ENCODE assay signal across 13 cellular contexts in genomic region chr2:177353084-177353483, GRCh38. TPM values are rescaled to one million over a fixed set of nuclear protein-coding genes. Genes with fewer than 3 reads are reported as not detected.
A peak's percentile ranks its signal among the peaks of the same experiment; 100 is the strongest.
DNase-seq lines count a peak whose midpoint lies in the region; ATAC-seq and TF ChIP-seq lines count a peak whose summit lies in the region.
"Had no signal": no experiment of that assay in that cellular context is flagged by ENCODE, and none has a peak within 500 bp of the region (broad histone marks: within the 10 kb centered on the region; RNA-seq: fewer than 3 reads in every experiment).

No MANE protein-coding gene starts in this region.

- in situ Hi-C loops in GM23248 (cut with MboI): no loop called here

- H3K9me3 Mint-ChIP-seq in chondrocyte (ENCODE audit: low read depth): no peaks in the 10 kb centered on the region
- no peaks in the 10 kb centered on the region for H3K9me3 Mint-ChIP-seq in activated naive CD8-positive, alpha-beta T cell treated with anti-CD3 and anti-CD28 coated beads for 36 hours
- H3K9me3 Mint-ChIP-seq: activated B cell treated with CpG ODN at 0.5 μM for 24 hours; brain; natural killer cell treated with Interleukin-12 subunit alpha and Interleukin-12 subunit beta and Interleukin-15 and Interleukin-18, amount 100 ng/mL, for 72 hours had no signal

- 0 out of 2 replicates have a peak overlapping the region, but pooled peaks have one; percentile 3 for H3K9ac ChIP-seq in GM23248

- DNase-seq in GM23248 (peak; percentile 43), chondrocyte (ENCODE audit: low spot score) (no peak), left lung (no peak), suprapubic skin (ENCODE audit: low spot score in 2 of 2) (no peak), BE2C (no peak)
- no peak for DNase-seq in activated naive CD8-positive, alpha-beta T cell treated with anti-CD3 and anti-CD28 coated beads for 36 hours
- DNase-seq: activated B cell treated with CpG ODN at 0.5 μM for 24 hours, NCI-H146, NCI-H526 treated with DMSO at 0.1 percent for 48 hours had no signal

- H3K27me3 Mint-ChIP-seq in chondrocyte (ENCODE audit: low read depth): no peaks in the 10 kb centered on the region
- no peaks in the 10 kb centered on the region for H3K27me3 Mint-ChIP-seq in activated naive CD8-positive, alpha-beta T cell treated with anti-CD3 and anti-CD28 coated beads for 36 hours
- H3K27me3 Mint-ChIP-seq: activated B cell treated with CpG ODN at 0.5 μM for 24 hours; brain; natural killer cell treated with Interleukin-12 subunit alpha and Interleukin-12 subunit beta and Interleukin-15 and Interleukin-18, amount 100 ng/mL, for 72 hours had no signal

- H3K27ac ChIP-seq in GM23248 (peak overlapping the region; percentile 40), left lung (peak overlapping the region; percentile 34 to 85), suprapubic skin (peak overlapping the region; percentile 26)

- H3K4me1 Mint-ChIP-seq in chondrocyte (ENCODE audit: low read depth): peaks cover 12% of the 10 kb centered on the region
- H3K4me1 Mint-ChIP-seq in activated naive CD8-positive, alpha-beta T cell treated with anti-CD3 and anti-CD28 coated beads for 36 hours: peaks cover 2% of the 10 kb centered on the region

- H3F3A ChIP-seq in GM23248 (ENCODE audit: insufficient read depth): peaks cover 10% of the 10 kb centered on the region; the same call in 1 of the 2 replicates

- H3K27me3 ChIP-seq in GM23248 (replicated peaks; ENCODE audit: insufficient read depth) (no peaks in the 10 kb centered on the region), left lung (no peaks in the 10 kb centered on the region), suprapubic skin (no peaks in the 10 kb centered on the region), BE2C (no peaks in the 10 kb centered on the region)

- no peaks in the 10 kb centered on the region for H3K9me2 ChIP-seq in GM23248 (ENCODE audit: insufficient read depth)

- TF ChIP-seq EP300 in suprapubic skin (IDR thresholded peaks at IDR 0.05): no peak

- H3K4me1 ChIP-seq in GM23248 (ENCODE audit: insufficient read depth) (peaks cover 12% of the 10 kb centered on the region; the same call in 1 of the 2 replicates), left lung (peaks cover 8 to 19% of the 10 kb centered on the region in 2 donors), suprapubic skin (peaks cover 18% of the 10 kb centered on the region), BE2C (no peaks in the 10 kb centered on the region)

- no peaks in the 10 kb centered on the region for H3K79me2 ChIP-seq in GM23248 (ENCODE audit: insufficient read depth)

- H2AFZ ChIP-seq in GM23248: peak overlapping the region; percentile 41; the same call in 1 of the 2 replicates

- no peaks in the 10 kb centered on the region for H4K20me1 ChIP-seq in GM23248 (ENCODE audit: insufficient read depth)

- intact Hi-C loops in left lung (cut with DNase I): no loop called here

- H3K27ac Mint-ChIP-seq in chondrocyte (ENCODE audit: unreplicated experiment): peak overlapping the region; percentile 3
- no peak overlapping the region for H3K27ac Mint-ChIP-seq in activated naive CD8-positive, alpha-beta T cell treated with anti-CD3 and anti-CD28 coated beads for 36 hours
- H3K27ac Mint-ChIP-seq: natural killer cell treated with Interleukin-12 subunit alpha and Interleukin-12 subunit beta and Interleukin-15 and Interleukin-18, amount 100 ng/mL, for 72 hours had no signal

- no peak overlapping the region for H3K4me2 ChIP-seq in GM23248 (ENCODE audit: unreplicated experiment)

- TF ChIP-seq CTCF in chondrocyte (IDR thresholded peaks at IDR 0.05) (no peak), left lung (IDR thresholded peaks at IDR 0.05) (no peak), suprapubic skin (IDR thresholded peaks at IDR 0.05) (no peak), BE2C (IDR thresholded peaks at IDR 0.05; ENCODE audit: low read depth, low read length) (no peak)

- no peaks in the 10 kb centered on the region for H3K9me3 ChIP-seq in GM23248 (ENCODE audit: low read depth)
- H3K9me3 ChIP-seq in left lung: no peaks in the 10 kb centered on the region
- H3K9me3 ChIP-seq in suprapubic skin: no peaks in the 10 kb centered on the region
- H3K9me3 ChIP-seq in BE2C: no peaks in the 10 kb centered on the region

- H3K4me3 Mint-ChIP-seq in chondrocyte (ENCODE audit: unreplicated experiment): no peak overlapping the region
- H3K4me3 Mint-ChIP-seq in activated naive CD8-positive, alpha-beta T cell treated with anti-CD3 and anti-CD28 coated beads for 36 hours: no peak overlapping the region
- H3K4me3 Mint-ChIP-seq: activated B cell treated with CpG ODN at 0.5 μM for 24 hours; brain; natural killer cell treated with Interleukin-12 subunit alpha and Interleukin-12 subunit beta and Interleukin-15 and Interleukin-18, amount 100 ng/mL, for 72 hours had no signal

- peaks cover 1% of the 10 kb centered on the region for H3K36me3 Mint-ChIP-seq in chondrocyte (ENCODE audit: low read depth)
- no peaks in the 10 kb centered on the region for H3K36me3 Mint-ChIP-seq in activated naive CD8-positive, alpha-beta T cell treated with anti-CD3 and anti-CD28 coated beads for 36 hours
- H3K36me3 Mint-ChIP-seq: brain; natural killer cell treated with Interleukin-12 subunit alpha and Interleukin-12 subunit beta and Interleukin-15 and Interleukin-18, amount 100 ng/mL, for 72 hours had no signal

- no peak overlapping the region for H3K4me3 ChIP-seq in GM23248
- no peak overlapping the region for H3K4me3 ChIP-seq in left lung
- H3K4me3 ChIP-seq in suprapubic skin: no peak overlapping the region
- H3K4me3 ChIP-seq in BE2C (ENCODE audit: low read depth, low read length): no peak overlapping the region

- peak; percentile 63 for ATAC-seq in left lung
- no peak for ATAC-seq in HG02938 (IDR thresholded peaks at IDR 0.05; ENCODE audit: unreplicated experiment)
- ATAC-seq in HG03432 (IDR thresholded peaks at IDR 0.05; ENCODE audit: unreplicated experiment): no peak
- ATAC-seq: natural killer cell treated with Interleukin-12 subunit alpha and Interleukin-12 subunit beta and Interleukin-15 and Interleukin-18, amount 100 ng/mL, for 72 hours had no signal

- WGBS in GM23248 (ENCODE audit: low coverage in 1 of 2, low lambda C conversion rate in 2 of 2, missing lambda C conversion rate in 2 of 2), 2 experiments: 5 to 7% methylated on average over 3 of the region's 3 CpGs
- 36% methylated on average over 3 of the region's 3 CpGs for WGBS in suprapubic skin

- H3K36me3 ChIP-seq in GM23248 (ENCODE audit: low read depth) (no peaks in the 10 kb centered on the region), left lung (no peaks in the 10 kb centered on the region), suprapubic skin (no peaks in the 10 kb centered on the region), BE2C (no peaks in the 10 kb centered on the region)

- no peak for TF ChIP-seq POLR2A in suprapubic skin (IDR thresholded peaks at IDR 0.05)

RNA-seq across cellular contexts. Expression of gene AGPS, which starts 39.5 kb away (rescaled TPM):
- total RNA-seq in GM23248 (2014; rRNA removed; shearing (Covaris generic)): 32.6 and 36.7 TPM in 2 replicates
- 20.9 and 22.9 TPM in 2 replicates for polyA plus RNA-seq in GM23248 (2016; fragmentation: Nextera tagmentation; extraction: Ambion mirVana)
- total RNA-seq in chondrocyte (40.2 to 49.3 TPM (median 41.5 TPM) in 3 replicates), left lung (10 to 100 TPM; 41.6 to 50.2 TPM), suprapubic skin (10 to 100 TPM; 10.9 to 19.4 (median 13.9) TPM)
- total RNA-seq in activated naive CD8-positive, alpha-beta T cell treated with anti-CD3 and anti-CD28 coated beads for 36 hours: 10 to 100 TPM; 73.8 to 75.5 TPM
- 30.6 TPM for polyA plus RNA-seq in BE2C (2012; ENCODE audit: insufficient read depth, insufficient read length, low read depth)
